Comparison of ENCODE assay signal across 1 cellular context in genomic region chr22:37569009-37569920, GRCh38.
A peak's percentile ranks its signal among the peaks of the same experiment; 100 is the strongest.
TF ChIP-seq lines count a peak whose summit lies in the region.

No MANE protein-coding gene starts in this region.

TF ChIP-seq in HepG2, 621 proteins besides CTCF, POLR2A, EP300 and RAD21 (continued from another document and continues in another):
- TF ChIP-seq LBX2 (CRISPR knock-in tag; IDR thresholded peaks at IDR 0.05; ENCODE audit: borderline replicate concordance) (no peak), ZNF552 (CRISPR knock-in tag; IDR thresholded peaks at IDR 0.05; ENCODE audit: borderline replicate concordance) (no peak), ZNF713 (CRISPR knock-in tag; IDR thresholded peaks at IDR 0.05) (no peak), ZMYM3 (CRISPR knock-in tag; IDR thresholded peaks at IDR 0.05) (no peak), PCBP2 (optimal IDR thresholded peaks at IDR 0.05; ENCODE audit: low read depth, low read length, poor library complexity, severe bottlenecking) (no peak), THRA (CRISPR knock-in tag; IDR thresholded peaks at IDR 0.05; ENCODE audit: borderline replicate concordance) (peak; percentile 39; the same call in 1 of the 2 replicates), SP140L (CRISPR knock-in tag; IDR thresholded peaks at IDR 0.05; ENCODE audit: borderline replicate concordance) (peak; percentile 68; the same call in 1 of the 2 replicates), HCFC1 (IDR thresholded peaks at IDR 0.05; ENCODE audit: low read depth, low read length) (no peak), NPAS2 (CRISPR knock-in tag; IDR thresholded peaks at IDR 0.05; ENCODE audit: borderline replicate concordance) (no peak), PRDM10 (CRISPR knock-in tag; IDR thresholded peaks at IDR 0.05; ENCODE audit: low read depth) (peak; percentile 91; the same call in 1 of the 2 replicates), CEBPB (IDR thresholded peaks at IDR 0.05; ENCODE audit: borderline replicate concordance, low read depth, low read length) (no peak), TMF1 (CRISPR knock-in tag; IDR thresholded peaks at IDR 0.05; ENCODE audit: low read depth) (no peak), SIX1 (CRISPR knock-in tag; IDR thresholded peaks at IDR 0.05; ENCODE audit: borderline replicate concordance) (no peak), PAX8 (CRISPR knock-in tag; IDR thresholded peaks at IDR 0.05; ENCODE audit: borderline replicate concordance) (peak; percentile 41; the same call in 1 of the 2 replicates), CHD2 (IDR thresholded peaks at IDR 0.05; ENCODE audit: low read depth, low read length) (no peak; the same call in 1 of the 2 replicates), HNRNPL (IDR thresholded peaks at IDR 0.05; ENCODE audit: low read depth, low read length) (peak; percentile 98), ZNF615 (CRISPR knock-in tag; IDR thresholded peaks at IDR 0.05; ENCODE audit: borderline replicate concordance) (no peak), MIXL1 (CRISPR knock-in tag; IDR thresholded peaks at IDR 0.05) (no peak; the same call in 1 of the 2 replicates), EHMT2 (IDR thresholded peaks at IDR 0.05; ENCODE audit: borderline replicate concordance, low read depth, low read length) (no peak), ZNF496 (CRISPR knock-in tag; IDR thresholded peaks at IDR 0.05; ENCODE audit: insufficient replicate concordance) (no peak), ZNF589 (CRISPR knock-in tag; conservative IDR thresholded peaks at IDR 0.05) (no peak), ZNF777 (CRISPR knock-in tag; IDR thresholded peaks at IDR 0.05) (0 out of 2 replicates have a peak, but pooled peaks have one; percentile 26), U2AF1 (optimal IDR thresholded peaks at IDR 0.05; ENCODE audit: low read depth, low read length) (peak; percentile 34), ZNF724P (CRISPR knock-in tag; IDR thresholded peaks at IDR 0.05; ENCODE audit: borderline replicate concordance) (no peak), GABPB1 (CRISPR knock-in tag; IDR thresholded peaks at IDR 0.05) (peak; percentile 69), ZNF441 (CRISPR knock-in tag; IDR thresholded peaks at IDR 0.05; ENCODE audit: borderline replicate concordance) (no peak; the same call in none of the 2 replicates), TSC22D2 (CRISPR knock-in tag; IDR thresholded peaks at IDR 0.05; ENCODE audit: borderline replicate concordance) (no peak), TFDP1 (CRISPR knock-in tag; IDR thresholded peaks at IDR 0.05; ENCODE audit: borderline replicate concordance) (peak; percentile 74; the same call in 1 of the 2 replicates), GPN1 (CRISPR knock-in tag; IDR thresholded peaks at IDR 0.05; ENCODE audit: borderline replicate concordance) (no peak), MBNL3 (CRISPR knock-in tag; conservative IDR thresholded peaks at IDR 0.05) (no peak), HOXA9 (CRISPR knock-in tag; IDR thresholded peaks at IDR 0.05; ENCODE audit: borderline replicate concordance) (no peak), CBFB (CRISPR knock-in tag; IDR thresholded peaks at IDR 0.05) (no peak), ZNF224 (CRISPR knock-in tag; IDR thresholded peaks at IDR 0.05) (peak; percentile 72; the same call in 1 of the 2 replicates), ZNF691 (CRISPR knock-in tag; IDR thresholded peaks at IDR 0.05; ENCODE audit: borderline replicate concordance, low read depth) (peak; percentile 89; the same call in 1 of the 2 replicates), GATAD2A (CRISPR knock-in tag; IDR thresholded peaks at IDR 0.05) (peak; percentile 79), ZNF83 (CRISPR knock-in tag; IDR thresholded peaks at IDR 0.05; ENCODE audit: borderline replicate concordance) (peak; percentile 83; the same call in 1 of the 2 replicates), PTBP1 (IDR thresholded peaks at IDR 0.05; ENCODE audit: low read depth, low read length, poor library complexity, severe bottlenecking) (no peak), ZNF232 (CRISPR knock-in tag; IDR thresholded peaks at IDR 0.05; ENCODE audit: borderline replicate concordance) (peak; percentile 14; the same call in 1 of the 2 replicates), ZNF782 (CRISPR knock-in tag; IDR thresholded peaks at IDR 0.05; ENCODE audit: borderline replicate concordance) (no peak; the same call in 1 of the 2 replicates), PATZ1 (CRISPR knock-in tag; IDR thresholded peaks at IDR 0.05) (peak; percentile 96), ZNF513 (CRISPR knock-in tag; conservative IDR thresholded peaks at IDR 0.05) (no peak), ZSCAN5A (CRISPR knock-in tag; IDR thresholded peaks at IDR 0.05; ENCODE audit: borderline replicate concordance) (peak; percentile 14; the same call in 1 of the 2 replicates), ARID5B (CRISPR knock-in tag; IDR thresholded peaks at IDR 0.05) (peak; percentile 78), FOXC1 (CRISPR knock-in tag; IDR thresholded peaks at IDR 0.05; ENCODE audit: borderline replicate concordance) (0 out of 2 replicates have a peak, but pooled peaks have one; percentile 19), CERS6 (CRISPR knock-in tag; IDR thresholded peaks at IDR 0.05) (no peak), ZKSCAN5 (CRISPR knock-in tag; IDR thresholded peaks at IDR 0.05) (no peak), EED (CRISPR knock-in tag; IDR thresholded peaks at IDR 0.05) (peak; percentile 52; the same call in 1 of the 2 replicates)
